Comparison of ENCODE assay signal across 34 cellular contexts in the genomic region with DNA sequence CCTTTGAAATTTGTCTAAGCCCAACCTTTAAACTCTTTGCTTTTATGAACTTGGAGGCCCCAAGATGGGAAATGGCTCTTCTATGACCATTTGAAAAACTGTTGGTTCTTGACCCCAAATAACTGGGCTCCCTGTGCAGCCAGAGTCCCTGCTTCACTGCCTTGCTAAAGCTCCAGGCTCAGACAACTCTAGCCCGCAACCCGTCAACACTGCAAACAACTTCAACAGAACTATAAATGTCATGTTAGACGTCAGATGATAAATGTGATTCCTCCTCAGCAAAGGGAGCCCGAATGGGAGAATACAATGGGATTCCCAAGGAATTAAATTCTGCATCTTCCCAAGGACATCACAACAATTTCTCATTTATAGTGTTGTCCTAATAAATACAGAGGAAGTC.
"Had no signal": no experiment of that assay in that cellular context is flagged by ENCODE, and none has a peak within 500 bp of the region (broad histone marks: within the 10 kb centered on the region; RNA-seq: fewer than 3 reads in every experiment).

No MANE protein-coding gene starts in this region.

- H3K4me1 ChIP-seq: adrenal gland, body of pancreas, colonic mucosa, foreskin keratinocyte, gastrocnemius medialis, heart left ventricle had no signal

- FAIRE-seq: endometrium, endothelial cell of umbilical vein had no signal

- ATAC-seq: activated CD4-positive, alpha-beta T cell treated with anti-CD3 and anti-CD28 coated beads for 36 hours; activated CD8-positive, alpha-beta memory T cell treated with anti-CD3 and anti-CD28 coated beads, Interleukin-2, amount 10 ng/mL, durations not matched to agents 7 days and 5 days; activated CD8-positive, alpha-beta T cell treated with anti-CD3 and anti-CD28 coated beads, Interleukin-2, amount 10 ng/mL, durations not matched to agents 7 days and 5 days; activated naive CD8-positive, alpha-beta T cell treated with anti-CD3 and anti-CD28 coated beads, Interleukin-2, amount 50 U/mL, for 24 hours; body of pancreas; foreskin keratinocyte; gastrocnemius medialis; heart left ventricle had no signal

- H3K27ac ChIP-seq: body of pancreas, cardiac muscle cell, colonic mucosa, epithelial cell of prostate, foreskin keratinocyte, gastrocnemius medialis, heart left ventricle had no signal

- H3K27ac Mint-ChIP-seq: activated CD4-positive, alpha-beta memory T cell treated with anti-CD3 and anti-CD28 coated beads for 36 hours; activated CD4-positive, alpha-beta T cell treated with anti-CD3 and anti-CD28 coated beads for 36 hours; activated CD4-positive, alpha-beta T cell treated with anti-CD3 and anti-CD28 coated beads, Interleukin-2, amount 10 ng/mL, durations not matched to agents 24 days and 14 days; activated CD8-positive, alpha-beta memory T cell treated with anti-CD3 and anti-CD28 coated beads, Interleukin-2, amount 10 ng/mL, durations not matched to agents 7 days and 5 days; activated CD8-positive, alpha-beta T cell treated with anti-CD3 and anti-CD28 coated beads, Interleukin-2, amount 10 ng/mL, durations not matched to agents 7 days and 5 days; activated naive CD4-positive, alpha-beta T cell treated with anti-CD3 and anti-CD28 coated beads for 36 hours; activated naive CD4-positive, alpha-beta T cell treated with anti-CD3 and anti-CD28 coated beads, Interleukin-2, amount 50 U/mL, for 24 hours; activated naive CD8-positive, alpha-beta T cell treated with anti-CD3 and anti-CD28 coated beads for 36 hours; activated naive CD8-positive, alpha-beta T cell treated with anti-CD3 and anti-CD28 coated beads, Interleukin-2, amount 50 U/mL, for 24 hours; activated T-helper 1 cell treated with anti-CD3 and anti-CD28 coated beads, Interleukin-12 subunit alpha, Interleukin-12 subunit beta, Interleukin-2, Interleukin-4 antibody, amounts not matched to agents 30 ng/mL and 10 ng/mL and 1 ng/mL, durations not matched to agents 14 hours and 24 hours and 36 hours; activated T-helper 2 cell treated with anti-CD3 and anti-CD28 coated beads, Interferon-gamma antibody, Interleukin-2, Interleukin-4, amounts not matched to agents 10 μg/mL and 5 μg/mL and 100 μg/mL, durations not matched to agents 14 hours and 24 hours and 36 hours had no signal

- H3K4me3 Mint-ChIP-seq: activated CD4-positive, alpha-beta memory T cell treated with anti-CD3 and anti-CD28 coated beads for 36 hours; activated CD4-positive, alpha-beta T cell treated with anti-CD3 and anti-CD28 coated beads for 36 hours; activated CD4-positive, alpha-beta T cell treated with anti-CD3 and anti-CD28 coated beads, Interleukin-2, amount 10 ng/mL, durations not matched to agents 24 days and 14 days; activated CD8-positive, alpha-beta memory T cell treated with anti-CD3 and anti-CD28 coated beads, Interleukin-2, amount 10 ng/mL, durations not matched to agents 7 days and 5 days; activated CD8-positive, alpha-beta T cell treated with anti-CD3 and anti-CD28 coated beads, Interleukin-2, amount 10 ng/mL, durations not matched to agents 7 days and 5 days; activated naive CD4-positive, alpha-beta T cell treated with anti-CD3 and anti-CD28 coated beads for 36 hours; activated naive CD4-positive, alpha-beta T cell treated with anti-CD3 and anti-CD28 coated beads, Interleukin-2, amount 50 U/mL, for 24 hours; activated naive CD8-positive, alpha-beta T cell treated with anti-CD3 and anti-CD28 coated beads for 36 hours; activated naive CD8-positive, alpha-beta T cell treated with anti-CD3 and anti-CD28 coated beads, Interleukin-2, amount 50 U/mL, for 24 hours; activated T-helper 1 cell treated with anti-CD3 and anti-CD28 coated beads, Interleukin-12 subunit alpha, Interleukin-12 subunit beta, Interleukin-2, Interleukin-4 antibody, amounts not matched to agents 30 ng/mL and 10 ng/mL and 1 ng/mL, durations not matched to agents 14 hours and 24 hours and 36 hours had no signal

- H3K4me3 ChIP-seq: adrenal gland, body of pancreas, cardiac muscle cell, colonic mucosa, gastrocnemius medialis, heart left ventricle had no signal

- H3K36me3 ChIP-seq: adrenal gland, cardiac muscle cell, colonic mucosa, gastrocnemius medialis, heart left ventricle had no signal

- H3K27me3 ChIP-seq: adrenal gland, body of pancreas, cardiac muscle cell, colonic mucosa, foreskin keratinocyte, gastrocnemius medialis, heart left ventricle had no signal

- H3K9me3 Mint-ChIP-seq: activated CD4-positive, alpha-beta memory T cell treated with anti-CD3 and anti-CD28 coated beads for 36 hours; activated CD4-positive, alpha-beta T cell treated with anti-CD3 and anti-CD28 coated beads, Interleukin-2, amount 10 ng/mL, durations not matched to agents 24 days and 14 days; activated naive CD4-positive, alpha-beta T cell treated with anti-CD3 and anti-CD28 coated beads for 36 hours; activated naive CD4-positive, alpha-beta T cell treated with anti-CD3 and anti-CD28 coated beads, Interleukin-2, amount 50 U/mL, for 24 hours; activated naive CD8-positive, alpha-beta T cell treated with anti-CD3 and anti-CD28 coated beads for 36 hours; activated naive CD8-positive, alpha-beta T cell treated with anti-CD3 and anti-CD28 coated beads, Interleukin-2, amount 50 U/mL, for 24 hours; activated T-helper 1 cell treated with anti-CD3 and anti-CD28 coated beads, Interleukin-12 subunit alpha, Interleukin-12 subunit beta, Interleukin-2, Interleukin-4 antibody, amounts not matched to agents 30 ng/mL and 10 ng/mL and 1 ng/mL, durations not matched to agents 14 hours and 24 hours and 36 hours; activated T-helper 2 cell treated with anti-CD3 and anti-CD28 coated beads, Interferon-gamma antibody, Interleukin-2, Interleukin-4, amounts not matched to agents 10 μg/mL and 5 μg/mL and 100 μg/mL, durations not matched to agents 14 hours and 24 hours and 36 hours had no signal

- H3K36me3 Mint-ChIP-seq: activated CD4-positive, alpha-beta memory T cell treated with anti-CD3 and anti-CD28 coated beads for 36 hours; activated CD8-positive, alpha-beta memory T cell treated with anti-CD3 and anti-CD28 coated beads, Interleukin-2, amount 10 ng/mL, durations not matched to agents 7 days and 5 days; activated naive CD4-positive, alpha-beta T cell treated with anti-CD3 and anti-CD28 coated beads, Interleukin-2, amount 50 U/mL, for 24 hours; activated naive CD8-positive, alpha-beta T cell treated with anti-CD3 and anti-CD28 coated beads for 36 hours had no signal

- H3K4me1 Mint-ChIP-seq: activated CD4-positive, alpha-beta T cell treated with anti-CD3 and anti-CD28 coated beads for 36 hours; activated CD4-positive, alpha-beta T cell treated with anti-CD3 and anti-CD28 coated beads, Interleukin-2, amount 10 ng/mL, durations not matched to agents 24 days and 14 days; activated CD8-positive, alpha-beta memory T cell treated with anti-CD3 and anti-CD28 coated beads, Interleukin-2, amount 10 ng/mL, durations not matched to agents 7 days and 5 days; activated naive CD4-positive, alpha-beta T cell treated with anti-CD3 and anti-CD28 coated beads, Interleukin-2, amount 50 U/mL, for 24 hours; activated naive CD8-positive, alpha-beta T cell treated with anti-CD3 and anti-CD28 coated beads for 36 hours had no signal

- H3K27me3 Mint-ChIP-seq: activated CD8-positive, alpha-beta memory T cell treated with anti-CD3 and anti-CD28 coated beads, Interleukin-2, amount 10 ng/mL, durations not matched to agents 7 days and 5 days had no signal

- H3K9me3 ChIP-seq: adrenal gland, body of pancreas, colonic mucosa, gastrocnemius medialis, heart left ventricle had no signal

- DNase-seq: activated CD4-positive, alpha-beta memory T cell treated with anti-CD3 and anti-CD28 coated beads for 36 hours; activated CD4-positive, alpha-beta T cell treated with anti-CD3 and anti-CD28 coated beads for 36 hours; activated CD4-positive, alpha-beta T cell treated with anti-CD3 and anti-CD28 coated beads, Interleukin-2, amount 10 ng/mL, durations not matched to agents 24 days and 14 days; activated CD4-positive, CD25-positive, alpha-beta regulatory T cell; activated CD4-positive, CD25-positive, alpha-beta regulatory T cell treated with anti-CD3 and anti-CD28 coated beads, Interleukin-2, amount 50 U/mL, for 72 hours; activated CD8-positive, alpha-beta memory T cell treated with anti-CD3 and anti-CD28 coated beads, Interleukin-2, amount 10 ng/mL, durations not matched to agents 7 days and 5 days; activated CD8-positive, alpha-beta memory T cell treated with anti-CD3 and anti-CD28 coated beads, Interleukin-2, amount 50 U/mL, for 4 hours; activated CD8-positive, alpha-beta T cell treated with anti-CD3 and anti-CD28 coated beads, Interleukin-2, amount 10 ng/mL, durations not matched to agents 7 days and 5 days; activated effector memory CD4-positive, alpha-beta T cell treated with anti-CD3 and anti-CD28 coated beads, Interleukin-2, amount 50 U/mL, for 16 hours; activated naive CD4-positive, alpha-beta T cell treated with anti-CD3 and anti-CD28 coated beads for 36 hours; activated naive CD8-positive, alpha-beta T cell treated with anti-CD3 and anti-CD28 coated beads for 36 hours; activated naive CD8-positive, alpha-beta T cell treated with anti-CD3 and anti-CD28 coated beads, Interleukin-2, amount 50 U/mL, for 24 hours; activated T-cell treated with anti-CD3 and anti-CD28 coated beads, Interleukin-2, amount 50 U/mL, for 1 hour; activated T-cell treated with anti-CD3 and anti-CD28 coated beads, Interleukin-2, amount 50 U/mL, for 48 hours; adrenal gland; amygdala; aorta; body of pancreas; central memory CD4-positive, alpha-beta T cell; cerebellar nuclear complex; colonic mucosa; effector CD8-positive, alpha-beta T cell; foreskin keratinocyte; gastrocnemius medialis; glutamatergic neuron; heart left ventricle; T-helper 2 cell had no signal
